Comparison of ENCODE assay signal across 1 cellular context in genomic region chr4:76611164-76611563, GRCh38.
TF ChIP-seq lines count a peak whose summit lies in the region.

No MANE protein-coding gene starts in this region.

TF ChIP-seq in WTC11, 78 proteins besides CTCF, POLR2A, EP300 and RAD21 (continued from another document):
- no peak for TF ChIP-seq ZNF263 (CRISPR knock-in tag; IDR thresholded peaks at IDR 0.05; ENCODE audit: low read depth)
